In the genomic region with DNA sequence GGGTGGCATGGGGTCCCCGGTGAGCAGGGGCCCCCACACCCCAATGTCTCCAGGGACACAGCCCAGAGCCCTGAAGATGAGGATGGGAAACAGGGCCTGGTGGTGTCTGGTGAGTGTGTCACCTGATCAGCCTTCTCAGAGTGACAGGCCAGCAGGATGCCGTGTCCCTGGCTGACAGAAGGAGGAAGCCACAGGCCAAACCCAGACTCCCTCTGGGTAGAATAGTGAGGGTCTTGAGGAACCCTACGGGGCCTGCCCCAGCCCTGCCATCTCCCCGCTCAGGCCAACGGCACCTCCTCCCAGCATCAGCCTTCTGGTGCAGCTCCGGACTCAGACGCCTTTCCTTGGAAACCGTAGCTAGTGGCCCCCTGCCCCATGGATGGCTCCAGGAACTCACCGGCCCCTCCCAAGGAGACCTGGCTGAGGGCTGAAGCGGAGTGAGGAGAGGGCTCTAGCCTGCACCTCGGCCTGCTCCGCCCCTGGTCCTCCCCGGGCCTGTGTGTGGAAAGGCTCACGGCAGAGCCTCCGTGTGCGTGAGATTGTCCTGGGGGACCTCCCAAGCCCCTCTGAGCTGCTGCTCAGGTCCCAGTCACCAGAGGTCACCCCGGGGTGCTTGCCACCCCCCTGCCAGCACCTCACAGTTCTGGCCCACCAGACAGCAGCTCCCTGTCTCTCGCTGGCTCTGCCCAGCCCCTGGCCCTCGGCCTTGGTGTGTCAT, we compare ENCODE assay signal across 7 cellular contexts. TPM values are rescaled to one million over a fixed set of nuclear protein-coding genes. Genes with fewer than 3 reads are reported as not detected.
DNase-seq lines count a peak whose midpoint lies in the region; ATAC-seq and TF ChIP-seq lines count a peak whose summit lies in the region.

No MANE protein-coding gene starts in this region.

- peaks cover 38% of the 10 kb centered on the region for H3K79me2 ChIP-seq in SK-N-SH (ENCODE audit: insufficient read depth)

- H3K9me3 ChIP-seq in left ventricle myocardium inferior (replicated peaks) = no peaks in the 10 kb centered on the region
- H3K9me3 ChIP-seq in SK-N-SH = no peaks in the 10 kb centered on the region

- no peak overlapping the region for H3K9ac ChIP-seq in SK-N-SH

- no peak overlapping the region for H3K4me3 Mint-ChIP-seq in T-cell

- H3K27ac ChIP-seq in left ventricle myocardium inferior (replicated peaks) = peak overlapping the region; percentile 95
- peak overlapping the region in 1 of 2 experiments; percentile 99; a peak in 2 of 4 replicates for H3K27ac ChIP-seq in SK-N-SH (ENCODE audit: low read depth in 2 of 2, low read length in 1 of 2)

- H3F3A ChIP-seq in SK-N-SH (replicated peaks; ENCODE audit: insufficient read depth) = no peaks in the 10 kb centered on the region

- POLR2A ChIA-PET in HEK293T (lab: Yijun Ruan, JAX) = interaction anchor here (1.1 kb wide), 2 partner anchors 85 to 233 kb away, joined by 3 to 5 read pairs; a partner anchor contains a TSS
- POLR2A ChIA-PET in T-cell (lab: Charles Lee) = no interaction called here
- POLR2A ChIA-PET in SK-N-SH (lab: Yijun Ruan, JAX) = interaction anchor here (0.7 to 2.0 kb wide), 9 partner anchors 8 to 85 kb away, joined by 3 to 16 read pairs (median 4); a partner anchor contains a TSS

- H3K36me3 Mint-ChIP-seq in T-cell = peaks cover 7% of the 10 kb centered on the region

- H3K4me2 ChIP-seq in SK-N-SH = no peak overlapping the region

- H3K4me1 Mint-ChIP-seq in T-cell = peaks cover 45 to 76% (median 55%) of the 10 kb centered on the region in 3 donors

- peak overlapping the region; percentile 22 to 43 for H3K27ac Mint-ChIP-seq in T-cell

- H3K4me3 ChIP-seq in left ventricle myocardium inferior = peak overlapping the region; percentile 49
- H3K4me3 ChIP-seq in SK-N-SH (ENCODE audit: low read depth in 2 of 2, low read length in 1 of 2) = no peak overlapping the region; a peak in 1 of 4 replicates

- no peak for TF ChIP-seq EP300 in SK-N-SH (IDR thresholded peaks at IDR 0.05; ENCODE audit: borderline replicate concordance in 1 of 2, low read depth in 1 of 2, low read length in 1 of 2)

- H3K27me3 ChIP-seq in left ventricle myocardium inferior (ENCODE audit: low read depth) (no peaks in the 10 kb centered on the region), SK-N-SH (ENCODE audit: insufficient read depth) (no peaks in the 10 kb centered on the region)

- H3K9me3 Mint-ChIP-seq in T-cell = no peaks in the 10 kb centered on the region

- H3K4me1 ChIP-seq in left ventricle myocardium inferior = peaks cover 84% of the 10 kb centered on the region
- H3K4me1 ChIP-seq in SK-N-SH (ENCODE audit: control insufficient read depth in 1 of 2, insufficient read depth in 2 of 2, low read depth in 1 of 2, low read length in 1 of 2) = peaks cover 22 to 83% of the 10 kb centered on the region in 2 experiments

- no peak overlapping the region for H2AFZ ChIP-seq in SK-N-SH (ENCODE audit: low read depth)

- 93% methylated on average over 8 of the region's 19 CpGs for WGBS in SK-N-SH (ENCODE audit: low lambda C conversion rate)

- CTCF ChIA-PET in HEK293T (lab: Yijun Ruan, JAX) (interaction anchor here (0.9 to 1.5 kb wide), 2 partner anchors 29 to 44 kb away, joined by 3 to 4 read pairs; no protein-coding TSS in a partner anchor), T-cell (lab: Charles Lee) (no interaction called here), SK-N-SH (lab: Yijun Ruan, JAX) (interaction anchor here (0.6 to 30.3 kb wide), 10 partner anchors 9 to 215 kb away, joined by 3 to 810 read pairs (median 5); no protein-coding TSS in a partner anchor)

- TF ChIP-seq CTCF in left ventricle myocardium inferior (IDR thresholded peaks at IDR 0.05; ENCODE audit: borderline replicate concordance) (no peak), SK-N-SH (IDR thresholded peaks at IDR 0.05) (no peak)

- H3K36me3 ChIP-seq in left ventricle myocardium inferior (peaks cover 18% of the 10 kb centered on the region), SK-N-SH (replicated peaks in 1 of 2; ENCODE audit: control insufficient read depth in 1 of 2, insufficient read depth in 2 of 2, low read length in 1 of 2) (peaks cover 5 to 8% of the 10 kb centered on the region in 2 experiments)

- peaks cover 80% of the 10 kb centered on the region for H4K20me1 ChIP-seq in SK-N-SH (ENCODE audit: insufficient read depth)

- no peaks in the 10 kb centered on the region for H3K27me3 Mint-ChIP-seq in T-cell

- TF ChIP-seq RAD21 in SK-N-SH (IDR thresholded peaks at IDR 0.05; ENCODE audit: low read length) = no peak

- no peaks in the 10 kb centered on the region for H3K9me2 ChIP-seq in SK-N-SH

- ATAC-seq in T-cell (replicated peaks in 1 of 4) = no peak
- peak; percentile 1 for ATAC-seq in stimulated activated naive CD8-positive, alpha-beta T cell treated with anti-CD3 and anti-CD28 coated beads, Interleukin-15, Interleukin-2, amounts not matched to agents 100 U/mL and 50 U/mL, for 24 hours
- ATAC-seq in HG03520 (IDR thresholded peaks at IDR 0.05; ENCODE audit: unreplicated experiment) = no peak

- intact Hi-C loops in left ventricle myocardium inferior (cut with micrococcal nuclease) = no loop called here

- no peak for DNase-seq in HEK293T (ENCODE audit: extremely low spot score)
- DNase-seq in T-cell = no peak
- DNase-seq in left ventricle myocardium inferior = peak; percentile 18
- no peak for DNase-seq in stimulated activated naive CD8-positive, alpha-beta T cell treated with anti-CD3 and anti-CD28 coated beads, Interleukin-15, Interleukin-2, amounts not matched to agents 100 U/mL and 50 U/mL, for 24 hours
- no peak for DNase-seq in NK-92 (lab: John Stamatoyannopoulos, UW; ENCODE audit: unreplicated experiment)
- no peak for DNase-seq in SK-N-SH

TF ChIP-seq in HEK293T, 16 proteins besides CTCF, POLR2A, EP300 and RAD21:
- TF ChIP-seq, protein P1, sequence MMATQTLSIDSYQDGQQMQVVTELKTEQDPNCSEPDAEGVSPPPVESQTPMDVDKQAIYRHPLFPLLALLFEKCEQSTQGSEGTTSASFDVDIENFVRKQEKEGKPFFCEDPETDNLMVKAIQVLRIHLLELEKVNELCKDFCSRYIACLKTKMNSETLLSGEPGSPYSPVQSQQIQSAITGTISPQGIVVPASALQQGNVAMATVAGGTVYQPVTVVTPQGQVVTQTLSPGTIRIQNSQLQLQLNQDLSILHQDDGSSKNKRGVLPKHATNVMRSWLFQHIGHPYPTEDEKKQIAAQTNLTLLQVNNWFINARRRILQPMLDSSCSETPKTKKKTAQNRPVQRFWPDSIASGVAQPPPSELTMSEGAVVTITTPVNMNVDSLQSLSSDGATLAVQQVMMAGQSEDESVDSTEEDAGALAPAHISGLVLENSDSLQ (IDR thresholded peaks at IDR 0.05) = peak; percentile 66
- no peak for TF ChIP-seq FOXM1 (IDR thresholded peaks at IDR 0.05; ENCODE audit: borderline replicate concordance)

TF ChIP-seq in SK-N-SH, 30 proteins besides CTCF, POLR2A, EP300 and RAD21 (continues in another document):
- TF ChIP-seq RCOR1 (IDR thresholded peaks at IDR 0.05; ENCODE audit: low read length) = no peak
- TF ChIP-seq GATA2 (CRISPR knock-in tag; IDR thresholded peaks at IDR 0.05) = no peak
- no peak for TF ChIP-seq YY1 (IDR thresholded peaks at IDR 0.05; ENCODE audit: low read depth)
- no peak; the same call in 1 of the 2 replicates for TF ChIP-seq MXI1 (IDR thresholded peaks at IDR 0.05; ENCODE audit: low read depth, low read length)
- no peak for TF ChIP-seq FOSL2 (IDR thresholded peaks at IDR 0.05; ENCODE audit: borderline replicate concordance, low read depth)
- no peak for TF ChIP-seq SMC3 (IDR thresholded peaks at IDR 0.05; ENCODE audit: low read depth, low read length)
- TF ChIP-seq GABPA (IDR thresholded peaks at IDR 0.05; ENCODE audit: low read depth) = no peak
- no peak for TF ChIP-seq MEF2A (IDR thresholded peaks at IDR 0.05; ENCODE audit: borderline replicate concordance, low read depth)
- TF ChIP-seq, protein P2, sequence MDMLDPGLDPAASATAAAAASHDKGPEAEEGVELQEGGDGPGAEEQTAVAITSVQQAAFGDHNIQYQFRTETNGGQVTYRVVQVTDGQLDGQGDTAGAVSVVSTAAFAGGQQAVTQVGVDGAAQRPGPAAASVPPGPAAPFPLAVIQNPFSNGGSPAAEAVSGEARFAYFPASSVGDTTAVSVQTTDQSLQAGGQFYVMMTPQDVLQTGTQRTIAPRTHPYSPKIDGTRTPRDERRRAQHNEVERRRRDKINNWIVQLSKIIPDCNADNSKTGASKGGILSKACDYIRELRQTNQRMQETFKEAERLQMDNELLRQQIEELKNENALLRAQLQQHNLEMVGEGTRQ (IDR thresholded peaks at IDR 0.05; ENCODE audit: borderline replicate concordance, low read depth, low read length) = no peak
- TF ChIP-seq, protein P3, sequence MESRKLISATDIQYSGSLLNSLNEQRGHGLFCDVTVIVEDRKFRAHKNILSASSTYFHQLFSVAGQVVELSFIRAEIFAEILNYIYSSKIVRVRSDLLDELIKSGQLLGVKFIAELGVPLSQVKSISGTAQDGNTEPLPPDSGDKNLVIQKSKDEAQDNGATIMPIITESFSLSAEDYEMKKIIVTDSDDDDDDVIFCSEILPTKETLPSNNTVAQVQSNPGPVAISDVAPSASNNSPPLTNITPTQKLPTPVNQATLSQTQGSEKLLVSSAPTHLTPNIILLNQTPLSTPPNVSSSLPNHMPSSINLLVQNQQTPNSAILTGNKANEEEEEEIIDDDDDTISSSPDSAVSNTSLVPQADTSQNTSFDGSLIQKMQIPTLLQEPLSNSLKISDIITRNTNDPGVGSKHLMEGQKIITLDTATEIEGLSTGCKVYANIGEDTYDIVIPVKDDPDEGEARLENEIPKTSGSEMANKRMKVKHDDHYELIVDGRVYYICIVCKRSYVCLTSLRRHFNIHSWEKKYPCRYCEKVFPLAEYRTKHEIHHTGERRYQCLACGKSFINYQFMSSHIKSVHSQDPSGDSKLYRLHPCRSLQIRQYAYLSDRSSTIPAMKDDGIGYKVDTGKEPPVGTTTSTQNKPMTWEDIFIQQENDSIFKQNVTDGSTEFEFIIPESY (IDR thresholded peaks at IDR 0.05; ENCODE audit: borderline replicate concordance, low read depth) = no peak

RNA-seq across cellular contexts. Expression of a gene that starts 6.0 kb away (rescaled TPM):
- total RNA-seq in T-cell = 100 to 1,000 TPM in 4 of 5 donors, 10 to 100 TPM in 1; 81.0 to 161 (median 137) TPM
- total RNA-seq in left ventricle myocardium inferior = 24.6 TPM
- polyA plus RNA-seq in SK-N-SH (2012; rRNA removed) = 64.1 and 64.7 TPM in 2 replicates
- polyA plus RNA-seq in SK-N-SH (2012; cell fraction: cytosol; rRNA removed) = 29.8 and 47.9 TPM in 2 replicates
- 152 and 169 TPM in 2 replicates for polyA plus RNA-seq in SK-N-SH (2012; cell fraction: nucleus; rRNA removed)

RNA-seq across cellular contexts. Expression of a gene that starts 48.7 kb away (rescaled TPM):
- total RNA-seq in T-cell (10 to 100 TPM in 2 of 5 donors, 1 to 10 TPM in 3; 1.3 to 13.3 (median 7.9) TPM), left ventricle myocardium inferior (6.3 TPM)
- 0.45 and 0.51 TPM in 2 replicates for polyA plus RNA-seq in SK-N-SH (2012; rRNA removed)
- polyA plus RNA-seq in SK-N-SH (2012; cell fraction: cytosol; rRNA removed) = 0.22 and 0.30 TPM in 2 replicates
- polyA plus RNA-seq in SK-N-SH (2012; cell fraction: nucleus; rRNA removed) = 1.1 and 1.7 TPM in 2 replicates

RNA-seq across cellular contexts. Expression of a gene that starts 53.3 kb away (rescaled TPM):
- total RNA-seq in T-cell = 1 to 10 TPM in 3 of 5 donors, under 1 TPM in 2; 0.28 to 9.0 (median 7.9) TPM
- total RNA-seq in left ventricle myocardium inferior = 1.9 TPM
- polyA plus RNA-seq in SK-N-SH (2012; rRNA removed) = 0.75 and 0.87 TPM in 2 replicates
- 0.24 and 0.35 TPM in 2 replicates for polyA plus RNA-seq in SK-N-SH (2012; cell fraction: cytosol; rRNA removed)
- 6.3 and 7.8 TPM in 2 replicates for polyA plus RNA-seq in SK-N-SH (2012; cell fraction: nucleus; rRNA removed)

Comparison
In these comparisons a context has a peak if more than half of its experiments do, and no peak if none do; other contexts are left out.
1. CTCF ChIA-PET loops: an anchor here in HEK293T (0.9 to 1.5 kb wide) and SK-N-SH (0.6 to 30.3 kb wide); none called in T-cell.
2. POLR2A ChIA-PET loops: an anchor here in HEK293T (1.1 kb wide) and SK-N-SH (0.7 to 2.0 kb wide); none called in T-cell.